8 cellular contexts compared by ENCODE assay signal in genomic region chr3:187011915-187012314, GRCh38.
DNase-seq lines count a peak whose midpoint lies in the region; ATAC-seq and TF ChIP-seq lines count a peak whose summit lies in the region.

No MANE protein-coding gene starts in this region.

- no peaks in the 10 kb centered on the region for H3K27me3 Mint-ChIP-seq in naive thymus-derived CD8-positive, alpha-beta T cell

- H3K9me3 Mint-ChIP-seq in naive thymus-derived CD8-positive, alpha-beta T cell, result peaks cover 0 to 17% (median 6%) of the 10 kb centered on the region in 9 donors

- H4K20me1 ChIP-seq in OCI-LY1 (ENCODE audit: insufficient read depth, low read length), result no peaks in the 10 kb centered on the region
- H4K20me1 ChIP-seq in smooth muscle cell (ENCODE audit: low read depth), result no peaks in the 10 kb centered on the region

- H3F3A ChIP-seq in OCI-LY1 (ENCODE audit: insufficient read depth, low read length) (peaks cover 28% of the 10 kb centered on the region), smooth muscle cell (ENCODE audit: low read depth) (no peaks in the 10 kb centered on the region)

- peak overlapping the region; percentile 96 for H3K27ac ChIP-seq in OCI-LY1 (ENCODE audit: low read depth, low read length, poor library complexity, severe bottlenecking)
- H3K27ac ChIP-seq in smooth muscle cell (ENCODE audit: low read depth), result no peak overlapping the region

- POLR2A ChIA-PET in naive thymus-derived CD8-positive, alpha-beta T cell (lab: Charles Lee), result interaction anchor here (0.8 to 4.5 kb wide), 4 partner anchors 9 to 64 kb away, joined by 3 to 37 read pairs (median 4); no protein-coding TSS in a partner anchor

- H3K36me3 ChIP-seq in OCI-LY1 (ENCODE audit: insufficient read depth, low read length), result peaks cover 25% of the 10 kb centered on the region
- no peaks in the 10 kb centered on the region for H3K36me3 ChIP-seq in smooth muscle cell (ENCODE audit: low read depth)

- H3K4me1 Mint-ChIP-seq in naive thymus-derived CD8-positive, alpha-beta T cell, result peaks cover 24 to 88% (median 65%) of the 10 kb centered on the region in 4 donors

- H3K9me2 ChIP-seq in OCI-LY1 (ENCODE audit: low read depth, low read length), result no peaks in the 10 kb centered on the region

- WGBS in smooth muscle cell (ENCODE audit: low lambda C conversion rate), result 95% methylated on average over 7 of the region's 7 CpGs

- TF ChIP-seq CTCF in OCI-LY1 (IDR thresholded peaks at IDR 0.05; ENCODE audit: low read length), result no peak
- TF ChIP-seq CTCF in smooth muscle cell (IDR thresholded peaks at IDR 0.05; ENCODE audit: borderline replicate concordance, insufficient read depth, poor library complexity, severe bottlenecking), result no peak

- H3K27me3 ChIP-seq in OCI-LY1 (ENCODE audit: insufficient read depth, low read length) (no peaks in the 10 kb centered on the region), smooth muscle cell (ENCODE audit: low read depth) (no peaks in the 10 kb centered on the region)

- DNase-seq in naive thymus-derived CD8-positive, alpha-beta T cell, result no peak
- no peak for DNase-seq in stimulated activated CD4-positive, alpha-beta T cell treated with anti-CD3 and anti-CD28 coated beads, Interleukin-4, amount 100 ng/mL, for 24 hours
- no peak for DNase-seq in COLO829 (ENCODE audit: low spot score)
- DNase-seq in NCI-H2107 (lab: John Stamatoyannopoulos, UW), result no peak
- DNase-seq in smooth muscle cell (lab: John Stamatoyannopoulos, UW; ENCODE audit: unreplicated experiment), result no peak

- peaks cover 14 to 29% (median 22%) of the 10 kb centered on the region in 3 donors for H3K36me3 Mint-ChIP-seq in naive thymus-derived CD8-positive, alpha-beta T cell

- peak overlapping the region in 9 of 10 donors; percentile 13 to 81 (median 59) for H3K4me3 Mint-ChIP-seq in naive thymus-derived CD8-positive, alpha-beta T cell

- H3K4me1 ChIP-seq in OCI-LY1 (ENCODE audit: insufficient read depth, low read length, severe bottlenecking), result peaks cover 96% of the 10 kb centered on the region
- no peaks in the 10 kb centered on the region for H3K4me1 ChIP-seq in smooth muscle cell (ENCODE audit: low read depth)

- H3K9ac ChIP-seq in OCI-LY1 (ENCODE audit: low read length) (peak overlapping the region; percentile 71), smooth muscle cell (ENCODE audit: low read depth) (no peak overlapping the region)

- ATAC-seq in GM18858 (IDR thresholded peaks at IDR 0.05; ENCODE audit: unreplicated experiment) (peak; percentile 44), HG02798 (IDR thresholded peaks at IDR 0.05; ENCODE audit: poor library complexity, unreplicated experiment) (peak; percentile 66)
- ATAC-seq in naive thymus-derived CD8-positive, alpha-beta T cell, result no peak

- H3K9me3 ChIP-seq in OCI-LY1 (ENCODE audit: low read length) (no peaks in the 10 kb centered on the region), smooth muscle cell (replicated peaks; ENCODE audit: low read depth) (no peaks in the 10 kb centered on the region)

- H3K4me2 ChIP-seq in OCI-LY1 (ENCODE audit: low read length), result peak overlapping the region; percentile 54
- H3K4me2 ChIP-seq in smooth muscle cell, result no peak overlapping the region

- H3K4me3 ChIP-seq in OCI-LY1 (ENCODE audit: low read depth, low read length, poor library complexity, severe bottlenecking) (peak overlapping the region; percentile 20), smooth muscle cell (no peak overlapping the region)

- H3K27ac Mint-ChIP-seq in naive thymus-derived CD8-positive, alpha-beta T cell, result peak overlapping the region; percentile 92 to 99 (median 96)

- H2AFZ ChIP-seq in OCI-LY1 (ENCODE audit: low read length), result no peak overlapping the region
- no peak overlapping the region for H2AFZ ChIP-seq in smooth muscle cell (ENCODE audit: low read depth)

- H3K79me2 ChIP-seq in OCI-LY1 (ENCODE audit: insufficient read depth, low read length) (0 out of 2 replicates have a peak, but pooled peaks cover 5% of the 10 kb centered on the region), smooth muscle cell (ENCODE audit: low read depth) (no peaks in the 10 kb centered on the region)

Comparison
In these comparisons a context has a peak if more than half of its experiments do, and no peak if none do; other contexts are left out.
1. ATAC-seq: peak in GM18858 (single experiment) and HG02798 (single experiment); none in naive thymus-derived CD8-positive, alpha-beta T cell (0 of 2).